8 cellular contexts compared by ENCODE assay signal in genomic region chr15:44763848-44764247, GRCh38. TPM values are rescaled to one million over a fixed set of nuclear protein-coding genes. Genes with fewer than 3 reads are reported as not detected.
"Had no signal": no experiment of that assay in that cellular context is flagged by ENCODE, and none has a peak within 500 bp of the region (broad histone marks: within the 10 kb centered on the region; RNA-seq: fewer than 3 reads in every experiment).

No MANE protein-coding gene starts in this region.

- H3K4me2 ChIP-seq: GM23338 had no signal

- H3K27ac ChIP-seq: HL-60 had no signal

- H3K4me3 ChIP-seq: GM23338 had no signal

- H3K27ac Mint-ChIP-seq: GM23338, H9 had no signal

- ATAC-seq: GM23338 had no signal

- FAIRE-seq: H1, H54 had no signal

- H2AFZ ChIP-seq: GM23338 had no signal

- H3K4me1 Mint-ChIP-seq: GM23338, H9 had no signal

- DNase-seq: H9, HCEC 1CT, IMR-90, KBM-7 had no signal

- H3K4me3 Mint-ChIP-seq: GM23338, H9 had no signal

RNA-seq across cellular contexts. Expression of gene PATL2, which starts 52.7 kb away (rescaled TPM):
- total RNA-seq: GM23338, IMR-90 had no signal
